ENCODE assay signal across 15 cellular contexts in the genomic region with DNA sequence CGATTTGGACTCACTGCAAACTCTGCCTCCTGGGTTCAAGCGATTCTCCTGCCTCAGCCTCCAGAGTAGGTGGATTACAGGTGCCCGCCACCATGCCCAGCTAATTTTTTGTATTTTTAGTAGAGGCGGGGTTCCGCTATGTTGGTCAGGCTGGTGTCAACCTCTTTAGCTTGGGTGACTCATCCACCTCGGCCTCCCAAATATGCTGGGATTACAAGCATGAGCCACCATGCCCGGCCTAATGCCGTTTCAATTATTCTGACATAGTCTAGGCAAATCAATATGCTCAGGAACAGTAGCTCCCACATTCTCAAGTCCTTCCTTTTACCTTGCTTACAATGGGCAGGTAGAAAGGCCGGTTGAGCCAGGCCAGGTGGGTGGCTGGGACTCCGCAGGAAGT.
DNase-seq lines count a peak whose midpoint lies in the region; ATAC-seq, FAIRE-seq and TF ChIP-seq lines count a peak whose summit lies in the region.
"Had no signal": no experiment of that assay in that cellular context is flagged by ENCODE, and none has a peak within 500 bp of the region (broad histone marks: within the 10 kb centered on the region; RNA-seq: fewer than 3 reads in every experiment).

No MANE protein-coding gene starts in this region.

- H3K4ac ChIP-seq in mesendoderm (ENCODE audit: low read depth, low read length) = no peak overlapping the region

- no peak for TF ChIP-seq POLR2A in K562 (conservative IDR thresholded peaks at IDR 0.05)

- BruUV-seq in K562 (replicated peaks; lab: Mats Ljungman, UMichigan) = no TSS peak

- no peaks in the 10 kb centered on the region for H3K9me1 ChIP-seq in K562 (ENCODE audit: control insufficient read depth, insufficient read depth, low read length)

- H4K20me1 ChIP-seq in K562 (replicated peaks; ENCODE audit: control insufficient read depth, insufficient read depth, low read length) = no peaks in the 10 kb centered on the region

- no peak overlapping the region for H2BK15ac ChIP-seq in mesendoderm (replicated peaks; ENCODE audit: low read depth)

- H3K79me1 ChIP-seq in mesendoderm (ENCODE audit: low read length) = no peaks in the 10 kb centered on the region

- TF ChIP-seq RAD21 in K562 (CRISPR knock-in tag; conservative IDR thresholded peaks at IDR 0.05 in 1 of 2, IDR thresholded peaks at IDR 0.05 in 1 of 2) = no peak

- in situ Hi-C loops in K562 (cut with MboI) = no loop called here

- H3K4me2 ChIP-seq in K562 (ENCODE audit: insufficient read depth, low read length) (no peak overlapping the region), mesendoderm (ENCODE audit: low read length) (no peak overlapping the region)

- peak overlapping the region; percentile 61 for H3K18ac ChIP-seq in mesendoderm (ENCODE audit: low read length)

- H2BK120ac ChIP-seq in mesendoderm (ENCODE audit: low read depth, low read length) = no peak overlapping the region

- H3K56ac ChIP-seq in mesendoderm (ENCODE audit: low read length) = no peak overlapping the region

- no peaks in the 10 kb centered on the region for H3K36me3 ChIP-seq in K562 (ENCODE audit: control insufficient read depth, insufficient read depth, low read length)
- no peaks in the 10 kb centered on the region for H3K36me3 ChIP-seq in mesendoderm (ENCODE audit: control insufficient read depth, insufficient read depth, low read length)

- 73% methylated on average over 10 of the region's 10 CpGs for WGBS in K562 (ENCODE audit: insufficient coverage, low coverage, missing lambda C conversion rate)
- no CpG with 5 or more reads among the region's 10 CpGs for WGBS in mesendoderm (ENCODE audit: extremely low coverage, insufficient coverage, low lambda C conversion rate)

- H3K4me3 ChIP-seq in K562 = no peak overlapping the region
- H3K4me3 ChIP-seq in mesendoderm (ENCODE audit: low read length) = no peak overlapping the region
- H3K4me3 ChIP-seq: GM12878 had no signal

- FAIRE-seq in K562 (lab: Jason Lieb, UNC) = no peak
- FAIRE-seq: GM12878 had no signal

- no peak overlapping the region for H3K9ac ChIP-seq in K562 (ENCODE audit: insufficient read depth in 1 of 2, low read depth in 2 of 2, low read length in 2 of 2)
- H3K9ac ChIP-seq in mesendoderm (ENCODE audit: low read length) = no peak overlapping the region

- H3K27me3 ChIP-seq in K562 (ENCODE audit: control insufficient read depth in 2 of 2, insufficient read depth in 2 of 2, low read length in 2 of 2) = no peaks in the 10 kb centered on the region
- H3K27me3 ChIP-seq in mesendoderm (ENCODE audit: insufficient read depth, low read length, poor library complexity) = no peaks in the 10 kb centered on the region

- no peak for TF ChIP-seq CTCF in K562 (IDR thresholded peaks at IDR 0.05 in 2 of 3, conservative IDR thresholded peaks at IDR 0.05 in 1 of 3; ENCODE audit: insufficient read depth in 2 of 3, low read depth in 1 of 3, low read length in 3 of 3)

- POLR2A ChIA-PET in K562 (lab: Yijun Ruan, JAX) = interaction anchor here (1.4 kb wide), 1 partner anchor 12 kb away, joined by 3 read pairs; no protein-coding TSS in a partner anchor

- H2AK5ac ChIP-seq in mesendoderm (ENCODE audit: low read length) = no peak overlapping the region

- intact Hi-C loops in K562 (cut with micrococcal nuclease) = no loop called here

- H3K9me3 ChIP-seq in K562 (replicated peaks; ENCODE audit: control insufficient read depth, insufficient read depth, low read depth, low read length) = no peaks in the 10 kb centered on the region

- no peak for TF ChIP-seq EP300 in K562 (IDR thresholded peaks at IDR 0.05; ENCODE audit: low read length)

- H3K4me1 ChIP-seq in K562 (replicated peaks in 1 of 2; ENCODE audit: control insufficient read depth in 2 of 2, insufficient read depth in 2 of 2, low read length in 2 of 2) (peaks cover 0 to 3% of the 10 kb centered on the region in 2 experiments; a peak in 1 of 5 replicates), mesendoderm (ENCODE audit: control insufficient read depth, low read depth, low read length) (peaks cover 5% of the 10 kb centered on the region)

- H3K27ac ChIP-seq in K562 (ENCODE audit: extremely low read depth, low read depth, low read length) (no peak overlapping the region), mesendoderm (ENCODE audit: low read depth, low read length) (no peak overlapping the region)

- ATAC-seq in K562 = no peak
- ATAC-seq: GM12878 had no signal

- peak overlapping the region; percentile 14; the same call in 1 of the 2 replicates for H2AFZ ChIP-seq in K562 (ENCODE audit: low read depth, low read length)

- DNase-seq in Daoy (ENCODE audit: low read depth) (peak; percentile 38), M059J (ENCODE audit: low read depth) (peak; percentile 58), K562 (ENCODE audit: extremely low read depth in 1 of 4, low spot score in 3 of 4) (no peak), mesendoderm (peak; percentile 45), C1 segment of cervical spinal cord (lab: John Stamatoyannopoulos, UW) (no peak), NCI-H446 treated with DMSO at 0.1 percent for 48 hours (lab: John Stamatoyannopoulos, UW) (no peak), SKM-1 (lab: John Stamatoyannopoulos, UW; ENCODE audit: unreplicated experiment) (no peak), NCI-H2081 (lab: John Stamatoyannopoulos, UW) (no peak)
- DNase-seq: COR-L47; Karpas-422; NCI-H187; NCI-H446; NK-92 treated with Interleukin-12 subunit alpha and Interleukin-12 subunit beta, amount 100 ng/mL, for 24 hours; RPMI8226 had no signal

- H3K79me2 ChIP-seq in K562 (ENCODE audit: control insufficient read depth, insufficient read depth, low read length) (no peaks in the 10 kb centered on the region), mesendoderm (ENCODE audit: control insufficient read depth, insufficient read depth, low read length) (no peaks in the 10 kb centered on the region)

- no peak overlapping the region for H2BK5ac ChIP-seq in mesendoderm (ENCODE audit: low read length)

- no peak overlapping the region for H3K23ac ChIP-seq in mesendoderm (ENCODE audit: low read length)

- H4K8ac ChIP-seq in mesendoderm (ENCODE audit: low read depth, low read length) = no peak overlapping the region

- CTCF ChIA-PET in K562 (lab: Yijun Ruan, JAX; ENCODE audit: low intra/inter-chr PET ratio) = no interaction called here

- no peak overlapping the region for H4K5ac ChIP-seq in mesendoderm (ENCODE audit: low read length)

TF ChIP-seq in K562, 482 proteins besides CTCF, POLR2A, EP300 and RAD21:
- TF ChIP-seq NCOA6 (IDR thresholded peaks at IDR 0.05) (no peak), COPS2 (conservative IDR thresholded peaks at IDR 0.05) (no peak), BDP1 (IDR thresholded peaks at IDR 0.05; ENCODE audit: insufficient read depth, insufficient read length) (no peak)
TF ChIP-seq in K562: peak in this region for 0.

Comparison
In these comparisons a context has a peak if more than half of its experiments do, and no peak if none do; other contexts are left out.
1. DNase-seq: peak in Daoy (single experiment), M059J (single experiment) and mesendoderm (single experiment); none in K562 (0 of 4), C1 segment of cervical spinal cord (0 of 14), NCI-H446 treated with DMSO at 0.1 percent for 48 hours (single experiment), SKM-1 (single experiment) and NCI-H2081 (0 of 2).